In genomic region chr1:153277852-153278251, GRCh38 we compare ENCODE assay signal across 8 cellular contexts. TPM values are rescaled to one million over a fixed set of nuclear protein-coding genes. Genes with fewer than 3 reads are reported as not detected.
A peak's percentile ranks its signal among the peaks of the same experiment; 100 is the strongest.
DNase-seq lines count a peak whose midpoint lies in the region; ATAC-seq, FAIRE-seq and TF ChIP-seq lines count a peak whose summit lies in the region.

No MANE protein-coding gene starts in this region.

- FAIRE-seq in H1 (lab: Jason Lieb, UNC) = peak; percentile 95

- H2BK15ac ChIP-seq in H1 (ENCODE audit: low read length) = no peak overlapping the region

- H3K79me1 ChIP-seq in H1 (ENCODE audit: low read depth, low read length) = no peaks in the 10 kb centered on the region

- H2BK5ac ChIP-seq in H1 (ENCODE audit: low read depth, low read length) = no peak overlapping the region

- no peak overlapping the region for H3K23ac ChIP-seq in H1 (ENCODE audit: insufficient read length)

- TF ChIP-seq RAD21 in H1 (IDR thresholded peaks at IDR 0.05 in 1 of 2, conservative IDR thresholded peaks at IDR 0.05 in 1 of 2; ENCODE audit: low read depth in 2 of 2, low read length in 2 of 2) = peak; percentile 82 to 84

- H4K20me1 ChIP-seq in SU-DHL-6 (ENCODE audit: low read depth, low read length) (no peaks in the 10 kb centered on the region), H1 (replicated peaks in 1 of 2; ENCODE audit: control insufficient read depth in 1 of 2, insufficient read depth in 2 of 2, low read length in 2 of 2) (no peaks in the 10 kb centered on the region)

- H3K14ac ChIP-seq in H1 (ENCODE audit: insufficient read length) = no peak overlapping the region

- no peak overlapping the region for H3K4ac ChIP-seq in H1 (replicated peaks; ENCODE audit: insufficient read length, low read depth, low read length)

- no peak overlapping the region for H4K5ac ChIP-seq in H1 (ENCODE audit: insufficient read length, low read depth, low read length)

- H4K8ac ChIP-seq in H1 (ENCODE audit: extremely low read depth, insufficient read depth, low read length) = no peak overlapping the region

- peak; percentile 50 for TF ChIP-seq CTCF in SU-DHL-6 (IDR thresholded peaks at IDR 0.05; ENCODE audit: insufficient read depth, low read length, poor library complexity, severe bottlenecking)
- peak; percentile 87 to 99 (median 96) for TF ChIP-seq CTCF in H1 (IDR thresholded peaks at IDR 0.05; ENCODE audit: control extremely low read depth in 1 of 3, insufficient read depth in 1 of 3, low read depth in 1 of 3, low read length in 3 of 3)

- TF ChIP-seq EP300 in H1 (IDR thresholded peaks at IDR 0.05; ENCODE audit: borderline replicate concordance in 1 of 2, low read depth in 2 of 2, low read length in 2 of 2) = no peak

- no peaks in the 10 kb centered on the region for H3K9me2 ChIP-seq in SU-DHL-6 (replicated peaks; ENCODE audit: insufficient read depth, low read length)

- no peak overlapping the region for H3K4me3 ChIP-seq in SU-DHL-6 (ENCODE audit: insufficient read depth, low read length, poor library complexity, severe bottlenecking)
- no peak overlapping the region for H3K4me3 ChIP-seq in H1 (ENCODE audit: extremely low read depth in 1 of 4, insufficient read depth in 2 of 4, low read depth in 3 of 4, low read length in 4 of 4)

- H3K56ac ChIP-seq in H1 (replicated peaks; ENCODE audit: insufficient read length, low read depth, low read length) = no peak overlapping the region

- no peaks in the 10 kb centered on the region for H3K23me2 ChIP-seq in H1 (ENCODE audit: low read depth, low read length)

- H3K4me2 ChIP-seq in SU-DHL-6 (ENCODE audit: low read depth, low read length, poor library complexity, severe bottlenecking) (no peak overlapping the region), H1 (ENCODE audit: insufficient read depth in 1 of 2, low read depth in 2 of 2, low read length in 2 of 2) (no peak overlapping the region)

- H3K9me3 ChIP-seq in SU-DHL-6 (ENCODE audit: insufficient read depth, low read length) = no peaks in the 10 kb centered on the region
- H3K9me3 ChIP-seq in H1 (ENCODE audit: insufficient read depth in 2 of 2, low read depth in 1 of 2, low read length in 1 of 2) = no peaks in the 10 kb centered on the region; a peak in 1 of 4 replicates

- POLR2A ChIA-PET in H1 (lab: Charles Lee; ENCODE audit: partially characterized antibody) = no interaction called here

- TF ChIP-seq POLR2A in H1 (IDR thresholded peaks at IDR 0.05; ENCODE audit: control extremely low read depth in 1 of 2, low read depth in 2 of 2, low read length in 2 of 2) = no peak

- CTCF ChIA-PET in H1 (lab: Charles Lee; ENCODE audit: partially characterized antibody) = interaction anchor here (0.8 to 2.6 kb wide), 5 partner anchors 10 to 407 kb away, joined by 3 to 10 read pairs (median 4); no protein-coding TSS in a partner anchor

- DNase-seq in SKM-1 treated with dmso at 0.1 percent for 144 hours (lab: John Stamatoyannopoulos, UW; ENCODE audit: unreplicated experiment) (peak; percentile 23), SKM-1 (lab: John Stamatoyannopoulos, UW; ENCODE audit: unreplicated experiment) (no peak), H1 (ENCODE audit: low read depth in 1 of 2, low spot score in 2 of 2) (peak in 1 of 2 experiments; percentile 83), NCI-H524 treated with DMSO at 0.1 percent for 48 hours (lab: John Stamatoyannopoulos, UW) (no peak), cortex of kidney (lab: John Stamatoyannopoulos, UW) (no peak)
- DNase-seq in stimulated activated CD4-positive, alpha-beta T cell treated with anti-CD3 and anti-CD28 coated beads, Interleukin-12 subunit alpha, Interleukin-12 subunit beta, amount 100 ng/mL, for 48 hours (ENCODE audit: low read depth in 2 of 3, low spot score in 1 of 3) = peak in 2 of 3 donors; percentile 34 to 37

- H3K79me2 ChIP-seq in SU-DHL-6 (ENCODE audit: insufficient read depth, low read length) (no peaks in the 10 kb centered on the region), H1 (ENCODE audit: control insufficient read depth in 1 of 2, insufficient read depth in 2 of 2, low read length in 2 of 2) (no peaks in the 10 kb centered on the region)

- H3K4me1 ChIP-seq in H1 (replicated peaks in 1 of 4; ENCODE audit: control insufficient read depth in 3 of 4, insufficient read depth in 4 of 4, low read length in 3 of 4) = no peaks in the 10 kb centered on the region

- no peak overlapping the region for H4K91ac ChIP-seq in H1 (replicated peaks; ENCODE audit: insufficient read length, low read length)

- H3K9ac ChIP-seq in SU-DHL-6 (ENCODE audit: low read length) (no peak overlapping the region), H1 (replicated peaks in 1 of 4; ENCODE audit: extremely low read depth in 1 of 4, low read depth in 3 of 4, low read length in 3 of 4) (no peak overlapping the region)

- no peak overlapping the region for H3K18ac ChIP-seq in H1 (ENCODE audit: extremely low read depth, low read length)

- H3K27me3 ChIP-seq in SU-DHL-6 (ENCODE audit: low read length) (no peaks in the 10 kb centered on the region), H1 (replicated peaks in 1 of 4; ENCODE audit: control insufficient read depth in 3 of 4, extremely low read depth in 1 of 4, insufficient read depth in 3 of 4, low read length in 3 of 4) (no peaks in the 10 kb centered on the region; a peak in 1 of 7 replicates)

- WGBS in H1 (ENCODE audit: extremely low coverage in 1 of 2, insufficient coverage in 1 of 2, insufficient read length in 1 of 2, insufficient replicate concordance in 2 of 2, low coverage in 1 of 2, low lambda C conversion rate in 2 of 2, missing lambda C conversion rate in 1 of 2), 2 experiments = 16% methylated on average over 2 of the region's 2 CpGs; no CpG with 5 or more reads in 1 of the 2 experiments

- H3K36me3 ChIP-seq in SU-DHL-6 (ENCODE audit: low read length) (no peaks in the 10 kb centered on the region), H1 (ENCODE audit: control insufficient read depth in 2 of 4, insufficient read depth in 4 of 4, low read length in 3 of 4) (no peaks in the 10 kb centered on the region)

- no peaks in the 10 kb centered on the region for H3F3A ChIP-seq in SU-DHL-6 (ENCODE audit: insufficient read depth)

- no peak overlapping the region for H2AK5ac ChIP-seq in H1 (ENCODE audit: low read depth, low read length)

- no peak overlapping the region for H2BK12ac ChIP-seq in H1 (ENCODE audit: low read depth, low read length)

- H2BK20ac ChIP-seq in H1 (ENCODE audit: low read length) = no peak overlapping the region

- peak; percentile 88 for ATAC-seq in HG02981 (IDR thresholded peaks at IDR 0.05; ENCODE audit: unreplicated experiment)

- H2AFZ ChIP-seq in SU-DHL-6 (ENCODE audit: low read depth, low read length, severe bottlenecking) (no peak overlapping the region), H1 (ENCODE audit: low read length) (no peak overlapping the region; the same call in 1 of the 2 replicates)

- H3K27ac ChIP-seq in SU-DHL-6 (ENCODE audit: low read depth, low read length) (no peak overlapping the region), H1 (ENCODE audit: low read depth, low read length) (no peak overlapping the region)

- no peak overlapping the region for H2BK120ac ChIP-seq in H1 (replicated peaks; ENCODE audit: low read depth, low read length)

TF ChIP-seq in H1, 55 proteins besides CTCF, POLR2A, EP300 and RAD21 (continues in another document):
- TF ChIP-seq ATF3 (IDR thresholded peaks at IDR 0.05; ENCODE audit: insufficient read depth, low read depth, low read length) = no peak
- 0 out of 4 replicates have a peak, but pooled peaks of 1 of the 2 experiments have one; percentile 39 for TF ChIP-seq SIN3A (conservative IDR thresholded peaks at IDR 0.05 in 1 of 2, IDR thresholded peaks at IDR 0.05 in 1 of 2; ENCODE audit: low read depth in 1 of 2, low read length in 2 of 2)
- peak; percentile 66; the same call in 1 of the 2 replicates for TF ChIP-seq KDM1A (IDR thresholded peaks at IDR 0.05; ENCODE audit: borderline replicate concordance, low read length)
- peak; percentile 58 for TF ChIP-seq CEBPB (IDR thresholded peaks at IDR 0.05; ENCODE audit: low read depth, low read length)
- TF ChIP-seq MAX (IDR thresholded peaks at IDR 0.05) = peak; percentile 94
- no peak for TF ChIP-seq POLR2AphosphoS5 (IDR thresholded peaks at IDR 0.05; ENCODE audit: low read depth, low read length)
- no peak for TF ChIP-seq SP1 (IDR thresholded peaks at IDR 0.05; ENCODE audit: low read depth, low read length)
- no peak for TF ChIP-seq TAF1 (IDR thresholded peaks at IDR 0.05; ENCODE audit: low read depth, low read length)
- TF ChIP-seq RBBP5 (IDR thresholded peaks at IDR 0.05; ENCODE audit: borderline replicate concordance, low read depth, low read length) = no peak

RNA-seq across cellular contexts. Expression of gene LORICRIN, which starts 18.4 kb away (rescaled TPM):
- total RNA-seq in H1 (2021; fragmentation: NEBNext Ultra II Directional; extraction: Animal tissue kit (Norgen Biotek cat#: 25700)) = not detected in 2 replicates
- 0.08 TPM in 1 of 2 replicates, not detected in the other for polyA plus RNA-seq in H1 (2011; rRNA removed)
- not detected for polyA plus RNA-seq in H1 (2011; cell fraction: cytosol; rRNA removed)
- not detected for polyA plus RNA-seq in H1 (2011; cell fraction: nucleus; rRNA removed)
- polyA plus RNA-seq in H1 (2012, experiment 1 of 2) = not detected in 4 replicates
- polyA plus RNA-seq in H1 (2012, experiment 2 of 2) = not detected
- 0.06 TPM for polyA plus RNA-seq in H1 (2013, experiment 1 of 2)
- polyA plus RNA-seq in H1 (2013, experiment 2 of 2) = 0.04 TPM
- not detected in 2 replicates for polyA minus RNA-seq in H1 (2011; rRNA and poly(A)+ RNA removed)
- polyA minus RNA-seq in H1 (2011; cell fraction: cytosol; rRNA and poly(A)+ RNA removed) = not detected
- not detected for polyA minus RNA-seq in H1 (2011; cell fraction: nucleus; rRNA and poly(A)+ RNA removed)

RNA-seq across cellular contexts. Expression of gene PGLYRP3, which starts 34.9 kb away (rescaled TPM):
- total RNA-seq in H1 (2021; fragmentation: NEBNext Ultra II Directional; extraction: Animal tissue kit (Norgen Biotek cat#: 25700)) = not detected in 2 replicates
- not detected in 2 replicates for polyA plus RNA-seq in H1 (2011; rRNA removed)
- not detected for polyA plus RNA-seq in H1 (2011; cell fraction: cytosol; rRNA removed)
- polyA plus RNA-seq in H1 (2011; cell fraction: nucleus; rRNA removed) = not detected
- not detected in 4 replicates for polyA plus RNA-seq in H1 (2012, experiment 1 of 2)
- not detected for polyA plus RNA-seq in H1 (2012, experiment 2 of 2)
- not detected for polyA plus RNA-seq in H1 (2013, experiment 1 of 2)
- polyA plus RNA-seq in H1 (2013, experiment 2 of 2) = not detected
- not detected in 2 replicates for polyA minus RNA-seq in H1 (2011; rRNA and poly(A)+ RNA removed)
- not detected for polyA minus RNA-seq in H1 (2011; cell fraction: cytosol; rRNA and poly(A)+ RNA removed)
- polyA minus RNA-seq in H1 (2011; cell fraction: nucleus; rRNA and poly(A)+ RNA removed) = not detected

Comparison
In these comparisons a context has a peak if more than half of its experiments do, and no peak if none do; other contexts are left out.
1. DNase-seq: peak in SKM-1 treated with dmso at 0.1 percent for 144 hours (single experiment) and stimulated activated CD4-positive, alpha-beta T cell treated with anti-CD3 and anti-CD28 coated beads, Interleukin-12 subunit alpha, Interleukin-12 subunit beta, amount 100 ng/mL, for 48 hours (2 of 3); none in SKM-1 (single experiment), NCI-H524 treated with DMSO at 0.1 percent for 48 hours (single experiment) and cortex of kidney (single experiment).